In genomic region chr5:62223312-62223954, GRCh38 we compare ENCODE assay signal across 8 cellular contexts.
DNase-seq lines count a peak whose midpoint lies in the region; ATAC-seq, FAIRE-seq and TF ChIP-seq lines count a peak whose summit lies in the region.
"Not testable (repeated sequence)": the region's sequence is repeated elsewhere in the genome, so short reads cannot be mapped to it uniquely, and the experiment has no call there.

No MANE protein-coding gene starts in this region.

- ATAC-seq in GM21390 (IDR thresholded peaks at IDR 0.05; ENCODE audit: unreplicated experiment): peak; percentile 88
- peak; percentile 95 for ATAC-seq in HG03159 (IDR thresholded peaks at IDR 0.05; ENCODE audit: unreplicated experiment)

- H3K4me3 Mint-ChIP-seq in activated naive CD4-positive, alpha-beta T cell treated with anti-CD3 and anti-CD28 coated beads for 36 hours: peak overlapping the region; percentile 73

- not testable (repeated sequence) for H3K36me3 Mint-ChIP-seq in activated naive CD4-positive, alpha-beta T cell treated with anti-CD3 and anti-CD28 coated beads for 36 hours (ENCODE audit: low read depth)

- H3K4me2 ChIP-seq in osteoblast (ENCODE audit: insufficient read depth, low read length): peak overlapping the region; percentile 73

- TF ChIP-seq CTCF in foreskin fibroblast (IDR thresholded peaks at IDR 0.05; ENCODE audit: low read depth, low read length) (peak; percentile 12), osteoblast (IDR thresholded peaks at IDR 0.05; ENCODE audit: extremely low read depth, low read depth, low read length) (peak; percentile 34)

- H3K79me2 ChIP-seq in osteoblast (ENCODE audit: insufficient read depth, low read length): not testable (repeated sequence)

- H3K36me3 ChIP-seq in osteoblast (ENCODE audit: insufficient read depth, low read length): not testable (repeated sequence)

- H4K20me1 ChIP-seq in osteoblast (ENCODE audit: insufficient read depth, low read length): not testable (repeated sequence)

- H3K9me3 Mint-ChIP-seq in activated naive CD4-positive, alpha-beta T cell treated with anti-CD3 and anti-CD28 coated beads for 36 hours: not testable (repeated sequence)

- not testable (repeated sequence) for H3K4me1 ChIP-seq in osteoblast (ENCODE audit: insufficient read depth, low read length)

- H3K27ac ChIP-seq in osteoblast (ENCODE audit: low read depth, low read length): not testable (repeated sequence)

- H3K4me3 ChIP-seq in foreskin fibroblast (ENCODE audit: low read depth in 1 of 2, low read length in 2 of 2) (peak overlapping the region; percentile 40 to 41), osteoblast (ENCODE audit: insufficient read depth, low read length) (peak overlapping the region; percentile 60)

- intact Hi-C loops in activated naive CD4-positive, alpha-beta T cell treated with anti-CD3 and anti-CD28 coated beads for 36 hours (cut with micrococcal nuclease): not testable (repeated sequence)

- peak; percentile 90 for FAIRE-seq in G401.6 (lab: Jason Lieb, UNC)
- peak; percentile 95 for FAIRE-seq in TTC549 (lab: Jason Lieb, UNC)

- H3K27me3 Mint-ChIP-seq in activated naive CD4-positive, alpha-beta T cell treated with anti-CD3 and anti-CD28 coated beads for 36 hours (ENCODE audit: low read depth): not testable (repeated sequence)

- DNase-seq in activated naive CD4-positive, alpha-beta T cell treated with anti-CD3 and anti-CD28 coated beads for 36 hours: peak; percentile 89
- DNase-seq in foreskin fibroblast; osteoblast (ENCODE audit: insufficient read length, low spot score, missing footprints): not testable (repeated sequence)
- DNase-seq in stimulated activated CD8-positive, alpha-beta memory T cell treated with anti-CD3 and anti-CD28 coated beads, Interleukin-7, amount 100 ng/mL, for 1 hour (ENCODE audit: low read depth in 2 of 2): peak; percentile 50 to 61

- not testable (repeated sequence) for H3K4me1 Mint-ChIP-seq in activated naive CD4-positive, alpha-beta T cell treated with anti-CD3 and anti-CD28 coated beads for 36 hours (ENCODE audit: low read depth)

- not testable (repeated sequence) for H3K27me3 ChIP-seq in osteoblast (ENCODE audit: insufficient read depth, low read length)

- H2AFZ ChIP-seq in osteoblast (ENCODE audit: low read length): not testable (repeated sequence)

- H3K9me3 ChIP-seq in osteoblast (ENCODE audit: low read depth, low read length): not testable (repeated sequence)

- peak overlapping the region; percentile 28 for H3K27ac Mint-ChIP-seq in activated naive CD4-positive, alpha-beta T cell treated with anti-CD3 and anti-CD28 coated beads for 36 hours

- CTCF ChIA-PET in activated naive CD4-positive, alpha-beta T cell treated with anti-CD3 and anti-CD28 coated beads for 36 hours (lab: Charles Lee): interaction anchor here (0.6 to 3.1 kb wide), 17 partner anchors 11 to 630 kb away, joined by 3 to 43 read pairs (median 5); partner anchors contain the start of genes DIMT1 and IPO11
